Comparison of ENCODE assay signal across 22 cellular contexts in the genomic region with DNA sequence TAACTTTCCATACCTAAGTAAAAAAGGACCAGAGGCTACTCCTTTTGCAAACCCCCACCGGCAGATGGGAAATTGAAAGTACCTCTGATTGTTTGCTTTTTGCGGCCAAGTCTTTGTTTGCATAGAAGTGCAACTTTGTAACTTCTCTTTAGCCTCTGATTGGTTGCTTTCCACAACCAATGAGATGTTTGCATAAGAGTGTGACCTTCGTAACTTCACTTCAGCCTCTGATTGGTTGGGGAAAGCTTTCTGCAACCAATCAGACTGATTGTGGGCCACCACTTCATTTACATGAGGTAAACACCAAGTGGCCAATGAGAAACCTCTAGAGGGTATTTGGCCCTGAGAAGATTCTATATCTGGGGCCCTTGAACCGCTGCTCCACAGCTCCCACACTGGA. TPM values are rescaled to one million over a fixed set of nuclear protein-coding genes. Genes with fewer than 3 reads are reported as not detected.
DNase-seq lines count a peak whose midpoint lies in the region; ATAC-seq, FAIRE-seq and TF ChIP-seq lines count a peak whose summit lies in the region.
"Had no signal": no experiment of that assay in that cellular context is flagged by ENCODE, and none has a peak within 500 bp of the region (broad histone marks: within the 10 kb centered on the region; RNA-seq: fewer than 3 reads in every experiment).

No MANE protein-coding gene starts in this region.

- TF ChIP-seq POLR2A in A549 (IDR thresholded peaks at IDR 0.05; ENCODE audit: low read length) (no peak), lower leg skin (IDR thresholded peaks at IDR 0.05) (no peak)

- H3K9ac ChIP-seq in SK-N-SH (no peak overlapping the region), liver (ENCODE audit: low read depth in 1 of 2, low read length in 2 of 2) (no peak overlapping the region), GM23248 (no peak overlapping the region)

- no peaks in the 10 kb centered on the region for H3K36me3 ChIP-seq in SK-N-SH (replicated peaks in 1 of 2; ENCODE audit: control insufficient read depth in 1 of 2, insufficient read depth in 2 of 2, low read length in 1 of 2)
- no peaks in the 10 kb centered on the region for H3K36me3 ChIP-seq in liver (ENCODE audit: control insufficient read depth in 4 of 4, insufficient read depth in 3 of 4, low read depth in 1 of 4, low read length in 3 of 4)
- H3K36me3 ChIP-seq in GM23248 (ENCODE audit: low read depth), result no peaks in the 10 kb centered on the region

- no peak for TF ChIP-seq EP300 in A549 (IDR thresholded peaks at IDR 0.05)
- TF ChIP-seq EP300 in SK-N-SH (IDR thresholded peaks at IDR 0.05; ENCODE audit: borderline replicate concordance in 1 of 2, low read depth in 1 of 2, low read length in 1 of 2), result no peak

- ATAC-seq in A549, result no peak
- no peak for ATAC-seq in HG02678 (IDR thresholded peaks at IDR 0.05; ENCODE audit: unreplicated experiment)

- peak overlapping the region; percentile 51 for H3K4me2 ChIP-seq in A549
- peak overlapping the region; percentile 10; the same call in 1 of the 2 replicates for H3K4me2 ChIP-seq in SK-N-SH
- H3K4me2 ChIP-seq in GM23248 (ENCODE audit: unreplicated experiment), result no peak overlapping the region

- in situ Hi-C loops in GM23248 (cut with MboI), result no loop called here

- CTCF ChIA-PET in A549 (lab: Yijun Ruan, JAX) (interaction anchor here (1.1 kb wide), 1 partner anchor 42 kb away, joined by 3 read pairs; no protein-coding TSS in a partner anchor), SK-N-SH (lab: Yijun Ruan, JAX) (no interaction called here)

- intact Hi-C loops in lower leg skin (cut with DNase I; ENCODE audit: low total_unique reads), result no loop called here

- H3K27ac ChIP-seq in A549 (no peak overlapping the region), SK-N-SH (ENCODE audit: low read depth in 2 of 2, low read length in 1 of 2) (no peak overlapping the region), liver (ENCODE audit: low read depth in 1 of 2, low read length in 2 of 2) (peak overlapping the region in 1 of 2 donors; percentile 50), GM23248 (no peak overlapping the region)

- H3K27me3 ChIP-seq in SK-N-SH (ENCODE audit: insufficient read depth) (peaks cover 4% of the 10 kb centered on the region; the same call in 1 of the 2 replicates), liver (ENCODE audit: control insufficient read depth in 4 of 4, insufficient read depth in 4 of 4, low read length in 3 of 4) (no peaks in the 10 kb centered on the region), GM23248 (replicated peaks; ENCODE audit: insufficient read depth) (no peaks in the 10 kb centered on the region)

- H4K20me1 ChIP-seq in SK-N-SH (ENCODE audit: insufficient read depth), result no peaks in the 10 kb centered on the region
- H4K20me1 ChIP-seq in GM23248 (ENCODE audit: insufficient read depth), result no peaks in the 10 kb centered on the region

- no peaks in the 10 kb centered on the region for H3K79me2 ChIP-seq in SK-N-SH (ENCODE audit: insufficient read depth)
- H3K79me2 ChIP-seq in GM23248 (ENCODE audit: insufficient read depth), result no peaks in the 10 kb centered on the region

- no peak for FAIRE-seq in A549 (lab: Jason Lieb, UNC)

- H3F3A ChIP-seq in SK-N-SH (replicated peaks; ENCODE audit: insufficient read depth), result no peaks in the 10 kb centered on the region
- peaks cover 14% of the 10 kb centered on the region; the same call in 1 of the 2 replicates for H3F3A ChIP-seq in GM23248 (ENCODE audit: insufficient read depth)

- no peak overlapping the region for H3K4me3 ChIP-seq in A549
- no peak overlapping the region for H3K4me3 ChIP-seq in SK-N-SH (ENCODE audit: low read depth in 2 of 2, low read length in 1 of 2)
- peak overlapping the region in 1 of 3 donors; percentile 33 for H3K4me3 ChIP-seq in liver (ENCODE audit: low read depth in 1 of 3, low read length in 3 of 3)
- H3K4me3 ChIP-seq in lower leg skin (ENCODE audit: low read depth, poor library complexity, severe bottlenecking), result no peak overlapping the region
- no peak overlapping the region for H3K4me3 ChIP-seq in GM23248

- H2AFZ ChIP-seq in SK-N-SH (ENCODE audit: low read depth) (peak overlapping the region; percentile 22; the same call in 1 of the 2 replicates), GM23248 (no peak overlapping the region)

- no peak for TF ChIP-seq CTCF in A549 (IDR thresholded peaks at IDR 0.05)
- no peak for TF ChIP-seq CTCF in SK-N-SH (IDR thresholded peaks at IDR 0.05)
- no peak for TF ChIP-seq CTCF in liver (IDR thresholded peaks at IDR 0.05; ENCODE audit: low read depth, low read length, missing input control)
- no peak for TF ChIP-seq CTCF in lower leg skin (IDR thresholded peaks at IDR 0.05)

- POLR2A ChIA-PET in A549 (lab: Yijun Ruan, JAX) (no interaction called here), SK-N-SH (lab: Yijun Ruan, JAX) (no interaction called here)

- H3K9me2 ChIP-seq in SK-N-SH, result no peaks in the 10 kb centered on the region
- no peaks in the 10 kb centered on the region for H3K9me2 ChIP-seq in GM23248 (ENCODE audit: insufficient read depth)

- H3K4me1 ChIP-seq in A549 (no peaks in the 10 kb centered on the region), SK-N-SH (ENCODE audit: control insufficient read depth in 1 of 2, insufficient read depth in 2 of 2, low read depth in 1 of 2, low read length in 1 of 2) (no peaks in the 10 kb centered on the region), liver (ENCODE audit: control insufficient read depth in 4 of 4, insufficient read depth in 4 of 4, low read length in 3 of 4) (peaks cover 0 to 10% (median 3%) of the 10 kb centered on the region in 4 donors), GM23248 (ENCODE audit: insufficient read depth) (peaks cover 7% of the 10 kb centered on the region)

- H3K9me3 ChIP-seq in A549, result no peaks in the 10 kb centered on the region
- H3K9me3 ChIP-seq in SK-N-SH, result no peaks in the 10 kb centered on the region
- H3K9me3 ChIP-seq in liver (ENCODE audit: control insufficient read depth in 4 of 4, low read length in 3 of 4), result no peaks in the 10 kb centered on the region
- no peaks in the 10 kb centered on the region for H3K9me3 ChIP-seq in GM23248 (ENCODE audit: low read depth)

- WGBS in A549 (ENCODE audit: missing lambda C conversion rate), result 49% methylated on average over 4 of the region's 4 CpGs
- WGBS in SK-N-SH (ENCODE audit: low lambda C conversion rate), result 14% methylated on average over 4 of the region's 4 CpGs
- 33% methylated on average over 4 of the region's 4 CpGs for WGBS in liver
- WGBS in lower leg skin, 2 donors, result 91 to 95% methylated on average over 4 of the region's 4 CpGs
- WGBS in GM23248 (ENCODE audit: low coverage in 1 of 2, low lambda C conversion rate in 2 of 2, missing lambda C conversion rate in 2 of 2), 2 experiments, result 88 to 100% methylated on average over 4 of the region's 4 CpGs

- peak in 1 of 2 experiments; percentile 56 for DNase-seq in A549 (ENCODE audit: low read depth in 1 of 2, low spot score in 1 of 2)
- peak; percentile 1 for DNase-seq in NAMALWA (ENCODE audit: low spot score)
- no peak for DNase-seq in SK-N-SH
- no peak for DNase-seq in lower leg skin (ENCODE audit: low spot score in 2 of 2)
- DNase-seq in NOMO-1 (lab: John Stamatoyannopoulos, UW; ENCODE audit: unreplicated experiment in 2 of 2), result no peak
- no peak for DNase-seq in GM23248
- DNase-seq: 8988T; Calu3; CD4-positive, alpha-beta memory T cell; DMS79; HCEC 1CT; KG1; NCI-H1105 treated with DMSO at 0.1 percent for 48 hours; NCI-H187; NCI-H748 treated with DMSO at 0.1 percent for 48 hours; RPMI8226; SIG-M5; T-helper 9 cell had no signal

- TF ChIP-seq RAD21 in A549 (conservative IDR thresholded peaks at IDR 0.05 in 1 of 2, IDR thresholded peaks at IDR 0.05 in 1 of 2) (no peak), SK-N-SH (IDR thresholded peaks at IDR 0.05; ENCODE audit: low read length) (no peak), liver (IDR thresholded peaks at IDR 0.05) (no peak)

TF ChIP-seq in A549, 52 proteins besides CTCF, POLR2A, EP300 and RAD21 (continues in another document):
- TF ChIP-seq RARB (CRISPR knock-in tag; IDR thresholded peaks at IDR 0.05) (no peak), SREBF2 (IDR thresholded peaks at IDR 0.05) (no peak), POLR2AphosphoS2 (conservative IDR thresholded peaks at IDR 0.05; ENCODE audit: low read length) (no peak)

TF ChIP-seq in liver, 16 proteins besides CTCF, POLR2A, EP300 and RAD21 (continues in another document):
- TF ChIP-seq FOXA1 (IDR thresholded peaks at IDR 0.05), result no peak
- peak; percentile 29 for TF ChIP-seq TAF1 (conservative IDR thresholded peaks at IDR 0.05)
- TF ChIP-seq MAX (IDR thresholded peaks at IDR 0.05), result no peak
- TF ChIP-seq JUND (IDR thresholded peaks at IDR 0.05), result peak in 1 of 2 donors; percentile 29
- peak; percentile 89 for TF ChIP-seq SP1 (IDR thresholded peaks at IDR 0.05)

RNA-seq across cellular contexts. Expression of gene PGRMC1, which starts 48.8 kb away (rescaled TPM):
- polyA plus RNA-seq in A549 (2011; rRNA removed), result 118 and 163 TPM in 2 replicates
- 85.2 and 104 TPM in 2 replicates for polyA plus RNA-seq in A549 (2012; cell fraction: cytosol; rRNA removed)
- 77.7 and 92.7 TPM in 2 replicates for polyA plus RNA-seq in A549 (2012; cell fraction: nucleus; rRNA removed)
- 140 to 159 TPM (median 151 TPM) in 3 replicates for polyA plus RNA-seq in A549 (2017; fragmentation: RNase III; extraction: RNeasy Plus Mini Kit Qiagen cat#74134 plus additional on column Dnase treatment)
- polyA minus RNA-seq in A549 (2011; rRNA and poly(A)+ RNA removed), result 33.4 and 35.6 TPM in 2 replicates
- polyA plus RNA-seq in SK-N-SH (2012; rRNA removed), result 65.3 and 77.6 TPM in 2 replicates
- 74.8 and 85.2 TPM in 2 replicates for polyA plus RNA-seq in SK-N-SH (2012; cell fraction: cytosol; rRNA removed)
- polyA plus RNA-seq in SK-N-SH (2012; cell fraction: nucleus; rRNA removed), result 30.7 and 38.7 TPM in 2 replicates
- total RNA-seq in liver, result 100 to 1,000 TPM; 180 to 314 TPM
- polyA plus RNA-seq in liver, result 100 to 1,000 TPM; 267 to 346 TPM
- total RNA-seq in lower leg skin, result 100 to 1,000 TPM in 2 of 4 donors, 10 to 100 TPM in 2; 63.3 to 122 (median 96.2) TPM
- total RNA-seq in GM23248 (2014; rRNA removed; shearing (Covaris generic)), result 238 and 245 TPM in 2 replicates
- 172 and 176 TPM in 2 replicates for polyA plus RNA-seq in GM23248 (2016; fragmentation: Nextera tagmentation; extraction: Ambion mirVana)

RNA-seq across cellular contexts. Expression of gene KIAA1210, which starts 59.7 kb away (rescaled TPM):
- polyA plus RNA-seq in A549 (2011; rRNA removed), result 0.01 and 0.03 TPM in 2 replicates
- under 0.01 TPM in 1 of 2 replicates, not detected in the other for polyA plus RNA-seq in A549 (2012; cell fraction: cytosol; rRNA removed)
- 0.01 TPM in 1 of 2 replicates, not detected in the other for polyA plus RNA-seq in A549 (2012; cell fraction: nucleus; rRNA removed)
- not detected in 3 replicates for polyA plus RNA-seq in A549 (2017; fragmentation: RNase III; extraction: RNeasy Plus Mini Kit Qiagen cat#74134 plus additional on column Dnase treatment)
- not detected in 2 replicates for polyA minus RNA-seq in A549 (2011; rRNA and poly(A)+ RNA removed)
- polyA plus RNA-seq in SK-N-SH (2012; rRNA removed), result not detected in 2 replicates
- not detected in 2 replicates for polyA plus RNA-seq in SK-N-SH (2012; cell fraction: cytosol; rRNA removed)
- not detected in 2 replicates for polyA plus RNA-seq in SK-N-SH (2012; cell fraction: nucleus; rRNA removed)
- not detected for total RNA-seq in liver
- polyA plus RNA-seq in liver, result not detected
- total RNA-seq in lower leg skin, result under 1 TPM in 2 of 4 donors, not detected in 2; 0.08 to 0.11 TPM
- total RNA-seq in GM23248 (2014; rRNA removed; shearing (Covaris generic)), result not detected in 2 replicates
- not detected in 2 replicates for polyA plus RNA-seq in GM23248 (2016; fragmentation: Nextera tagmentation; extraction: Ambion mirVana)
- total RNA-seq: CD4-positive, alpha-beta memory T cell; MCF 10A had no signal
- polyA plus RNA-seq: BJ; CD4-positive, alpha-beta memory T cell had no signal
